8 cellular contexts compared by ENCODE assay signal in the genomic region with DNA sequence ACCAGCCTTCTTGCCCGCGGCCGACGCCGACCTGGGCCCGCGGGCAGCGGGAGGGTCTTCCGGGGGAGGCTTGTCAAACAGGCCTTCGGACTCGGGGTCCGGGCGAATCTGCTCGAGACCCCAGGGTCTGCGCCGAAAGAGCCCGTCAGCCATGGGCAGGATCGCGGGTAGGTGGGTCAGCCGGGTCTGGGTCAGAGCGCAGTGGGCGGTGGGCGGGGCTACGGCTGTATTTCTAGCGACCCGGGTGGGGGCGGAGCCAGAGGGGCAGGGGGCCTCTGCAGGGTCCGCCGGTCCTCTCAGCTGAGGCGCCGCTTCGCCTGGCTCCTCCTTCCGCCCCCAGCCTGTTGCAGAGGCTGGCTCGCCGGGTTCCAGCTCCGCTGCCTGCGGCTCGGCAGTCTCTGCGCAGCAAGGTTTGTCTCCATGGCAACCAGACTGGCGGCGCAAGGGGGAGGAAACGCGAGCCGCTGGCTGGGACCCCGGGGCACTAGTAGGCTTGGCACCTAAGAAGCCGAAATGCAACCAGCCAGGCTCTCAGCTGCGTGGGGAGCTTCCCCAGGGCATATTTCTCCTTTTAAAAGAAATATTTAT. TPM values are rescaled to one million over a fixed set of nuclear protein-coding genes. Genes with fewer than 3 reads are reported as not detected.
DNase-seq lines count a peak whose midpoint lies in the region; ATAC-seq, FAIRE-seq and TF ChIP-seq lines count a peak whose summit lies in the region.

No MANE protein-coding gene starts in this region.

- H3K4me3 ChIP-seq in kidney (ENCODE audit: low read length in 2 of 2): peak overlapping the region in 1 of 2 donors; percentile 55

- no peaks in the 10 kb centered on the region for H3K36me3 ChIP-seq in kidney (ENCODE audit: control insufficient read depth in 1 of 2, insufficient read depth in 2 of 2, low read length in 2 of 2)

- H3K4me1 ChIP-seq in kidney (ENCODE audit: control insufficient read depth in 1 of 2, insufficient read depth in 1 of 2, low read depth in 1 of 2, low read length in 2 of 2): no peaks in the 10 kb centered on the region

- no peak overlapping the region for H3K27ac ChIP-seq in kidney (ENCODE audit: low read depth in 2 of 2, low read length in 2 of 2)

- no peaks in the 10 kb centered on the region for H3K9me3 ChIP-seq in kidney (ENCODE audit: control insufficient read depth in 1 of 2, low read length in 2 of 2)

- intact Hi-C loops in kidney (cut with DNase I): no loop called here

- ATAC-seq in GM19452 (IDR thresholded peaks at IDR 0.05; ENCODE audit: unreplicated experiment): no peak

- FAIRE-seq in GM19239 (lab: Jason Lieb, UNC): peak; percentile 75
- FAIRE-seq in kidney (lab: Jason Lieb, UNC): no peak

- no peaks in the 10 kb centered on the region for H3K9me3 Mint-ChIP-seq in chondrocyte (ENCODE audit: low read depth)

- no peak for TF ChIP-seq CTCF in chondrocyte (IDR thresholded peaks at IDR 0.05)
- no peak for TF ChIP-seq CTCF in kidney (IDR thresholded peaks at IDR 0.05; ENCODE audit: borderline replicate concordance, extremely low read depth, insufficient read depth)

- H3K9ac ChIP-seq in kidney (ENCODE audit: low read length in 2 of 2): no peak overlapping the region

- no peaks in the 10 kb centered on the region for H3K27me3 Mint-ChIP-seq in chondrocyte (ENCODE audit: low read depth)

- peaks cover 20% of the 10 kb centered on the region for H3K4me1 Mint-ChIP-seq in chondrocyte (ENCODE audit: low read depth)

- peak overlapping the region; percentile 93 for H3K4me3 Mint-ChIP-seq in chondrocyte (ENCODE audit: unreplicated experiment)

- no peaks in the 10 kb centered on the region for H3K36me3 Mint-ChIP-seq in chondrocyte (ENCODE audit: low read depth)

- DNase-seq in GM19239 (ENCODE audit: insufficient read length, low spot score): peak; percentile 87
- DNase-seq in NCI-H2171 treated with DMSO at 0.1 percent for 48 hours (lab: John Stamatoyannopoulos, UW): peak; percentile 87
- peak; percentile 81 for DNase-seq in activated CD4-positive, alpha-beta T cell treated with anti-CD3 and anti-CD28 coated beads for 48 hours
- peak; percentile 96 for DNase-seq in chondrocyte (ENCODE audit: low spot score)
- DNase-seq in kidney: peak; percentile 93
- peak; percentile 68 for DNase-seq in stimulated activated CD4-positive, alpha-beta T cell treated with anti-CD3 and anti-CD28 coated beads, Interleukin-12 subunit alpha, Interleukin-12 subunit beta, amount 100 ng/mL, for 4 hours
- no peak for DNase-seq in HuH-7.5 (ENCODE audit: low spot score)

- H3K27ac Mint-ChIP-seq in chondrocyte (ENCODE audit: unreplicated experiment): peak overlapping the region; percentile 66

RNA-seq across cellular contexts. Expression of gene MIS12, which starts 14.5 kb away (rescaled TPM):
- 12.2 to 16.0 TPM (median 14.0 TPM) in 3 replicates for total RNA-seq in chondrocyte
- total RNA-seq in kidney: 17.4 TPM
- polyA plus RNA-seq in kidney (ENCODE audit: insufficient read depth, low read depth, low replicate concordance): 9.6 TPM

RNA-seq across cellular contexts. Expression of gene DERL2, which starts 14.9 kb away (rescaled TPM):
- total RNA-seq in chondrocyte (71.8 to 84.9 TPM (median 74.9 TPM) in 3 replicates), kidney (71.5 TPM)
- 96.0 TPM for polyA plus RNA-seq in kidney (ENCODE audit: insufficient read depth, low read depth, low replicate concordance)

RNA-seq across cellular contexts. Expression of gene DHX33, which starts 32.1 kb away (rescaled TPM):
- total RNA-seq in chondrocyte (12.7 to 16.6 TPM (median 13.7 TPM) in 3 replicates), kidney (13.2 TPM)
- 3.1 TPM for polyA plus RNA-seq in kidney (ENCODE audit: insufficient read depth, low read depth, low replicate concordance)
